29 cellular contexts compared by ENCODE assay signal in the genomic region with DNA sequence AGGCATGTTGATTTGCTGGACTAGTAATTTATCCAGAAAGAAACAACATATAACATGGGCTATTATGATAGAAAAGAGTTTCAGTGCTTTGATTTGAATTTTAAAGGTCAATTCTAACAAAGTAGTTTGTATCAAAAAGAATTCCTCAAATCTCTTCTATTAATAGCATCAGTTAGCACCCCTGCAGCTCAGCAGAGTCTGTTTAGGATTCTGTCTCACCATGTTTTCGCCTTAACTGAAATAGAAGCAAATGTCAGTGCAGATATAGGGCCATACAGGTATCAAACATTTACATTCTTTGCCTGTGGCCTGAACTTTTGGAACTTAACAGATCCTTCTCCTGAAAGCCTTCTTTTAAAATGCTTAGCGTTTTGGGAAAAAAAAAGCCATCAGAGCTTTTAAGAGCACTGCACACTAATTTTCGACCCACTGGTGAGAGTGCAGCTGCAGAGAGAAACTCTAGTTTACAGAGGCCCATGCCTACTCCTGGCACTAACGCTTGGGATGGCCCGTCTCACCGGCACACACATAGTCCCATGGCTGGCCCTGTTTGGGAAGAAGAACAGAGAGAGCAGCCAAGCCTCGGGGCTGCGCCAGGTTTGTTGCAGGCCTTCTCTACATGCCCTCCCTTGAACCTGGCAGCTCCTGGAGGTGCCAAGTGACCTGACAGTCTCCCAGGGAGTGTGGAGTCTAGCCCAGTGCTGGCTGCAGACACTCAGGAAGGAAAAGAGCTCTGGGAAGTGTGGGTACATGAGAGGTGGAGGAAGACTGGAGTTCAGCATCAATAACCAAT. TPM values are rescaled to one million over a fixed set of nuclear protein-coding genes. Genes with fewer than 3 reads are reported as not detected.
DNase-seq lines count a peak whose midpoint lies in the region; ATAC-seq and TF ChIP-seq lines count a peak whose summit lies in the region.
"Had no signal": no experiment of that assay in that cellular context is flagged by ENCODE, and none has a peak within 500 bp of the region (broad histone marks: within the 10 kb centered on the region; RNA-seq: fewer than 3 reads in every experiment).

No MANE protein-coding gene starts in this region.

- H3K4me1 Mint-ChIP-seq in nephron progenitor cell, result peaks cover 13% of the 10 kb centered on the region
- H3K4me1 Mint-ChIP-seq in activated CD4-positive, alpha-beta memory T cell treated with anti-CD3 and anti-CD28 coated beads, Interleukin-2, amount 10 ng/mL, durations not matched to agents 7 days and 5 days, result no peaks in the 10 kb centered on the region
- H3K4me1 Mint-ChIP-seq in HFFc6 (ENCODE audit: low read depth), result peaks cover 27% of the 10 kb centered on the region
- peaks cover 3% of the 10 kb centered on the region for H3K4me1 Mint-ChIP-seq in mesothelial cell of epicardium
- H3K4me1 Mint-ChIP-seq: CD4-positive, alpha-beta memory T cell; IgD-negative memory B cell; nephron had no signal

- CTCF ChIA-PET in activated CD4-positive, alpha-beta memory T cell treated with anti-CD3 and anti-CD28 coated beads, Interleukin-2, amount 10 ng/mL, durations not matched to agents 7 days and 5 days (lab: Charles Lee), result interaction anchor here (0.6 kb wide), 1 partner anchor 22 kb away, joined by 3 read pairs; no protein-coding TSS in a partner anchor

- H3K27me3 Mint-ChIP-seq in nephron progenitor cell (ENCODE audit: low read depth, poor library complexity), result peaks cover 14% of the 10 kb centered on the region
- peaks cover 30% of the 10 kb centered on the region for H3K27me3 Mint-ChIP-seq in activated CD4-positive, alpha-beta memory T cell treated with anti-CD3 and anti-CD28 coated beads, Interleukin-2, amount 10 ng/mL, durations not matched to agents 7 days and 5 days
- peaks cover 12% of the 10 kb centered on the region for H3K27me3 Mint-ChIP-seq in HFFc6 (ENCODE audit: insufficient read depth)
- peaks cover 17% of the 10 kb centered on the region for H3K27me3 Mint-ChIP-seq in mesothelial cell of epicardium (ENCODE audit: low read depth)

- intact Hi-C loops in left ventricle myocardium superior (cut with micrococcal nuclease), result no loop called here

- H3K27ac Mint-ChIP-seq in nephron progenitor cell (peak overlapping the region; percentile 65), HFFc6 (no peak overlapping the region), mesothelial cell of epicardium (no peak overlapping the region)
- no peak overlapping the region for H3K27ac Mint-ChIP-seq in activated CD4-positive, alpha-beta memory T cell treated with anti-CD3 and anti-CD28 coated beads, Interleukin-2, amount 10 ng/mL, durations not matched to agents 7 days and 5 days
- H3K27ac Mint-ChIP-seq: activated CD8-positive, alpha-beta T cell treated with anti-CD3 and anti-CD28 coated beads for 36 hours; activated naive CD4-positive, alpha-beta T cell treated with anti-CD3 and anti-CD28 coated beads for 36 hours; brain; CD4-positive, alpha-beta memory T cell; nephron; stimulated activated naive CD8-positive, alpha-beta T cell treated with anti-CD3 and anti-CD28 coated beads, Interleukin-15, Interleukin-2, amounts not matched to agents 100 ng/mL and 50 ng/mL, for 24 hours; T-helper 2 cell treated with Interferon-gamma antibody and Interleukin-4, amounts not matched to agents 5 μg/mL and 100 μg/mL, for 36 hours had no signal

- H3K4me3 Mint-ChIP-seq in nephron progenitor cell, result no peak overlapping the region
- H3K4me3 Mint-ChIP-seq in activated CD4-positive, alpha-beta memory T cell treated with anti-CD3 and anti-CD28 coated beads, Interleukin-2, amount 10 ng/mL, durations not matched to agents 7 days and 5 days, result no peak overlapping the region
- no peak overlapping the region for H3K4me3 Mint-ChIP-seq in HFFc6
- H3K4me3 Mint-ChIP-seq in mesothelial cell of epicardium, result no peak overlapping the region
- H3K4me3 Mint-ChIP-seq: activated CD8-positive, alpha-beta T cell treated with anti-CD3 and anti-CD28 coated beads for 36 hours; activated naive CD4-positive, alpha-beta T cell treated with anti-CD3 and anti-CD28 coated beads for 36 hours; brain; CD4-positive, alpha-beta memory T cell; IgD-negative memory B cell; nephron; stimulated activated naive CD8-positive, alpha-beta T cell treated with anti-CD3 and anti-CD28 coated beads, Interleukin-15, Interleukin-2, amounts not matched to agents 100 ng/mL and 50 ng/mL, for 24 hours; T-helper 2 cell treated with Interferon-gamma antibody and Interleukin-4, amounts not matched to agents 5 μg/mL and 100 μg/mL, for 36 hours had no signal

- POLR2A ChIA-PET in activated CD4-positive, alpha-beta memory T cell treated with anti-CD3 and anti-CD28 coated beads, Interleukin-2, amount 10 ng/mL, durations not matched to agents 7 days and 5 days (lab: Charles Lee), result no interaction called here

- peak; percentile 94 for ATAC-seq in left ventricle myocardium superior
- no peak for ATAC-seq in HG03025 (IDR thresholded peaks at IDR 0.05; ENCODE audit: low FRiP score, unreplicated experiment)
- ATAC-seq: A549; activated CD8-positive, alpha-beta T cell treated with anti-CD3 and anti-CD28 coated beads for 36 hours had no signal

- TF ChIP-seq CTCF in nephron progenitor cell (IDR thresholded peaks at IDR 0.05) (no peak), HFFc6 (IDR thresholded peaks at IDR 0.05) (no peak), mesothelial cell of epicardium (IDR thresholded peaks at IDR 0.05; ENCODE audit: unreplicated experiment) (no peak)

- no peaks in the 10 kb centered on the region for H3K9me3 Mint-ChIP-seq in nephron progenitor cell
- no peaks in the 10 kb centered on the region for H3K9me3 Mint-ChIP-seq in activated CD4-positive, alpha-beta memory T cell treated with anti-CD3 and anti-CD28 coated beads, Interleukin-2, amount 10 ng/mL, durations not matched to agents 7 days and 5 days
- H3K9me3 Mint-ChIP-seq in HFFc6, result no peaks in the 10 kb centered on the region
- no peaks in the 10 kb centered on the region for H3K9me3 Mint-ChIP-seq in mesothelial cell of epicardium
- H3K9me3 Mint-ChIP-seq: activated CD8-positive, alpha-beta T cell treated with anti-CD3 and anti-CD28 coated beads for 36 hours; activated naive CD4-positive, alpha-beta T cell treated with anti-CD3 and anti-CD28 coated beads for 36 hours; brain; CD4-positive, alpha-beta memory T cell; IgD-negative memory B cell; nephron; stimulated activated naive CD8-positive, alpha-beta T cell treated with anti-CD3 and anti-CD28 coated beads, Interleukin-15, Interleukin-2, amounts not matched to agents 100 ng/mL and 50 ng/mL, for 24 hours; T-helper 2 cell treated with Interferon-gamma antibody and Interleukin-4, amounts not matched to agents 5 μg/mL and 100 μg/mL, for 36 hours had no signal

- DNase-seq in COLO829 (ENCODE audit: low spot score), result peak; percentile 18
- peak; percentile 14 for DNase-seq in foreskin melanocyte
- peak; percentile 91 for DNase-seq in left ventricle myocardium superior
- no peak for DNase-seq in nephron progenitor cell
- DNase-seq in activated CD4-positive, alpha-beta memory T cell treated with anti-CD3 and anti-CD28 coated beads, Interleukin-2, amount 10 ng/mL, durations not matched to agents 7 days and 5 days, result no peak
- no peak for DNase-seq in HFFc6
- no peak for DNase-seq in mesothelial cell of epicardium (ENCODE audit: low spot score in 2 of 2, unreplicated experiment in 2 of 2)
- DNase-seq: activated CD8-positive, alpha-beta T cell treated with anti-CD3 and anti-CD28 coated beads for 36 hours; activated naive CD4-positive, alpha-beta T cell treated with anti-CD3 and anti-CD28 coated beads for 36 hours; amniotic stem cell; CD4-positive, alpha-beta memory T cell; glutamatergic neuron; H7; islet precursor cell; NCI-H146; NCI-H2107; NCI-H345; retina; SHP77 treated with DMSO at 0.1 percent for 48 hours had no signal

- H3K36me3 Mint-ChIP-seq in nephron progenitor cell (ENCODE audit: low read depth) (no peaks in the 10 kb centered on the region), HFFc6 (ENCODE audit: low read depth) (no peaks in the 10 kb centered on the region), mesothelial cell of epicardium (no peaks in the 10 kb centered on the region)
- H3K36me3 Mint-ChIP-seq in activated CD4-positive, alpha-beta memory T cell treated with anti-CD3 and anti-CD28 coated beads, Interleukin-2, amount 10 ng/mL, durations not matched to agents 7 days and 5 days (ENCODE audit: low read depth), result no peaks in the 10 kb centered on the region
- H3K36me3 Mint-ChIP-seq: brain; CD4-positive, alpha-beta memory T cell; IgD-negative memory B cell had no signal

RNA-seq across cellular contexts. Expression of gene PAQR9, which starts 9.9 kb away (rescaled TPM):
- total RNA-seq in left ventricle myocardium superior (19.1 TPM), mesothelial cell of epicardium (0.09 to 0.18 TPM in 2 of 3 replicates, not detected in the other)
- total RNA-seq in activated CD4-positive, alpha-beta memory T cell treated with anti-CD3 and anti-CD28 coated beads, Interleukin-2, amount 10 ng/mL, durations not matched to agents 7 days and 5 days, result not detected
- total RNA-seq in HFFc6 (2021; fragmentation: NEBNext Ultra II Directional; extraction: Animal tissue kit (Norgen Biotek cat#: 25700)), result under 1 TPM in 4 of 6 experiments, not detected in 2; 0.11 to 0.30 (median 0.17) TPM
- total RNA-seq: activated CD8-positive, alpha-beta T cell treated with anti-CD3 and anti-CD28 coated beads for 36 hours; activated naive CD4-positive, alpha-beta T cell treated with anti-CD3 and anti-CD28 coated beads for 36 hours; CD4-positive, alpha-beta memory T cell; lung; osteoblast; vagina had no signal

RNA-seq across cellular contexts. Expression of gene U2SURP, which starts 28.0 kb away (rescaled TPM):
- total RNA-seq in left ventricle myocardium superior, result 40.4 TPM
- 100 to 1,000 TPM; 106 to 120 TPM for total RNA-seq in activated CD4-positive, alpha-beta memory T cell treated with anti-CD3 and anti-CD28 coated beads, Interleukin-2, amount 10 ng/mL, durations not matched to agents 7 days and 5 days
- total RNA-seq in HFFc6 (2021; fragmentation: NEBNext Ultra II Directional; extraction: Animal tissue kit (Norgen Biotek cat#: 25700)), result 10 to 100 TPM; 55.3 to 71.4 (median 67.1) TPM
- total RNA-seq in mesothelial cell of epicardium, result 141 to 147 TPM (median 141 TPM) in 3 replicates

Comparison
In these comparisons a context has a peak if more than half of its experiments do, and no peak if none do; other contexts are left out.
1. DNase-seq: peak in COLO829 (single experiment), foreskin melanocyte (single experiment) and left ventricle myocardium superior (single experiment); none in nephron progenitor cell (single experiment), activated CD4-positive, alpha-beta memory T cell treated with anti-CD3 and anti-CD28 coated beads, Interleukin-2, amount 10 ng/mL, durations not matched to agents 7 days and 5 days (single experiment), HFFc6 (single experiment) and mesothelial cell of epicardium (0 of 2).
2. RNA of gene PAQR9, which starts 9.9 kb away (total RNA-seq): 19.1 TPM in left ventricle myocardium superior (single experiment); 0.11 to 0.30 TPM in HFFc6, 0.09 to 0.18 TPM in mesothelial cell of epicardium and not detected in activated CD4-positive, alpha-beta memory T cell treated with anti-CD3 and anti-CD28 coated beads, Interleukin-2, amount 10 ng/mL, durations not matched to agents 7 days and 5 days; every median in the first group is over 10 times any median in the second.